Comparison of ENCODE assay signal across 8 cellular contexts in the genomic region with DNA sequence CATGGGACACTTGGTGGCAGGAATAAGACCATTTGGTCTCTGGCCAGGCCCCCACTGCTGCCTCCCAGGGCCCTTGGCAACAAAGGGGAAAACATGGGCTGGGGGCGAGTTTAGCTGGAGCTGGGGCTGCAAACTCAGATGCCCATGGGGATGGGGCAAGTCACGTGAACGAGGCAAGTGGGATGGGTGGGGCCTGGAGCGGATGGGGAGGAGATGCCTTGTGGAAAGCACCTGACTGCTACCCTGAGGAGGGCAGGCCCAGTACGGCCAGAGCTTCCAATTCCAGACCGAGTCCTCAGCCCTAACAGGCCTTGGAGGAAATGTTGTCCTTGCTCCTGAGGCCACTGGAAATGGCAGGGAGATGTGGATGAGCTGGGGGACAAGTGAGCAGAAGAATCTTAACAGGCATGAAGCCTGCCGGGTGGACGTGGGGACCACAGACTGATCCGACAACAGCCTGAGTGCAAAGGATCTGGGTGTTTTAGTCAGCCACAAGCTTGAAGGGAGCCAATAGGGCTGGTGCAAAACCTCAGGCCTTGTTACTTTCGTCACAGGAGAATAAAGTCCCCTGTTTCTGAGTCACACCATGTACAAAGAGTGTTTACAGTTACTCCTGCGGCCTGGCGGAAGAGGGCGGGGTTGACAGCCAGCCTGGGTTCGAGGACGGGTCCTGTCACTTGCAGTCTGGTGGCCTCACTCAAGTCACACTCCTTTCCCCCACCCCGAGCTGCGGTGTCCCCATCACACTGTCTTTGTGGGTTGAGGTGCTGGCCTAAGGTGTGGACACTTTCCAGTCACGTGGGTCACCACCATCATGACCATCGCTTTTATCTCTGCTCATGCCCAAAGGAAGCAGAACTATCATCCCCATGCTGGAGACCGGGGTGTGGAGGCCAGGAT. TPM values are rescaled to one million over a fixed set of nuclear protein-coding genes. Genes with fewer than 3 reads are reported as not detected.
DNase-seq lines count a peak whose midpoint lies in the region; ATAC-seq and TF ChIP-seq lines count a peak whose summit lies in the region.

No MANE protein-coding gene starts in this region.

- peak; percentile 87 for DNase-seq in activated CD4-positive, alpha-beta memory T cell treated with anti-CD3 and anti-CD28 coated beads for 36 hours
- peak; percentile 72 for DNase-seq in effector CD4-positive, alpha-beta T cell
- peak; percentile 53 for DNase-seq in stimulated activated CD8-positive, alpha-beta memory T cell treated with anti-CD3 and anti-CD28 coated beads, Interleukin-15, amount 100 ng/mL, for 1 hour (ENCODE audit: low read depth)
- DNase-seq in HT-29 (ENCODE audit: low spot score) = no peak
- no peak for DNase-seq in NCI-H187 treated with DMSO at 0.1 percent for 48 hours (lab: John Stamatoyannopoulos, UW)
- DNase-seq in DMS153 (lab: John Stamatoyannopoulos, UW) = no peak

- H3K4me1 Mint-ChIP-seq in activated CD4-positive, alpha-beta memory T cell treated with anti-CD3 and anti-CD28 coated beads for 36 hours (ENCODE audit: low read depth) = peaks cover 65% of the 10 kb centered on the region

- ATAC-seq in HG03354 (IDR thresholded peaks at IDR 0.05; ENCODE audit: poor library complexity, severe bottlenecking, unreplicated experiment) = no peak

- no peaks in the 10 kb centered on the region for H3K4me1 ChIP-seq in HEK293 (ENCODE audit: control insufficient read depth, insufficient read depth, low read length)

- H3K4me3 ChIP-seq in HEK293 (ENCODE audit: low read depth, low read length) = no peak overlapping the region

- intact Hi-C loops in activated CD4-positive, alpha-beta memory T cell treated with anti-CD3 and anti-CD28 coated beads for 36 hours (cut with micrococcal nuclease) = loop anchor here (1.0 kb wide), 1 partner anchor 14 kb away; no protein-coding TSS in a partner anchor

- no peak overlapping the region for H3K27ac ChIP-seq in HEK293 (ENCODE audit: extremely low read depth, low read depth, low read length)

- H3K36me3 Mint-ChIP-seq in activated CD4-positive, alpha-beta memory T cell treated with anti-CD3 and anti-CD28 coated beads for 36 hours = peaks cover 74% of the 10 kb centered on the region

- H3K4me3 Mint-ChIP-seq in activated CD4-positive, alpha-beta memory T cell treated with anti-CD3 and anti-CD28 coated beads for 36 hours = peak overlapping the region; percentile 53

- no peaks in the 10 kb centered on the region for H3K9me3 ChIP-seq in HEK293 (ENCODE audit: control insufficient read depth, insufficient read depth, low read depth, low read length)

- CTCF ChIA-PET in HEK293 (lab: Yijun Ruan, JAX) = interaction anchor here (0.5 to 1.4 kb wide), 2 partner anchors 13 to 1124 kb away, joined by 3 to 5 read pairs; no protein-coding TSS in a partner anchor
- CTCF ChIA-PET in activated CD4-positive, alpha-beta memory T cell treated with anti-CD3 and anti-CD28 coated beads for 36 hours (lab: Charles Lee) = interaction anchor here (0.9 to 1.8 kb wide), 10 partner anchors 9 to 189 kb away, joined by 3 to 12 read pairs (median 4); a partner anchor contains a TSS

- H3K9me3 Mint-ChIP-seq in activated CD4-positive, alpha-beta memory T cell treated with anti-CD3 and anti-CD28 coated beads for 36 hours = no peaks in the 10 kb centered on the region

- no peaks in the 10 kb centered on the region for H3K27me3 Mint-ChIP-seq in activated CD4-positive, alpha-beta memory T cell treated with anti-CD3 and anti-CD28 coated beads for 36 hours

- TF ChIP-seq CTCF in HEK293 (tag by site-specific recombination; IDR thresholded peaks at IDR 0.05) = no peak

- POLR2A ChIA-PET in HEK293 (lab: Yijun Ruan, JAX) = interaction anchor here (0.6 kb wide), 1 partner anchor 111 kb away, joined by 5 read pairs; no protein-coding TSS in a partner anchor
- POLR2A ChIA-PET in activated CD4-positive, alpha-beta memory T cell treated with anti-CD3 and anti-CD28 coated beads for 36 hours (lab: Charles Lee) = interaction anchor here (1.0 to 7.1 kb wide), 4 partner anchors 9 to 321 kb away, joined by 3 to 69 read pairs (median 4); a partner anchor contains a TSS

- peak overlapping the region; percentile 97 for H3K27ac Mint-ChIP-seq in activated CD4-positive, alpha-beta memory T cell treated with anti-CD3 and anti-CD28 coated beads for 36 hours

- no peaks in the 10 kb centered on the region; a peak in 1 of 3 replicates for H3K36me3 ChIP-seq in HEK293 (ENCODE audit: control insufficient read depth in 2 of 2, insufficient read depth in 1 of 2, low read length in 2 of 2)

TF ChIP-seq in HEK293, 187 proteins besides CTCF, POLR2A, EP300 and RAD21:
- TF ChIP-seq, protein P1, sequence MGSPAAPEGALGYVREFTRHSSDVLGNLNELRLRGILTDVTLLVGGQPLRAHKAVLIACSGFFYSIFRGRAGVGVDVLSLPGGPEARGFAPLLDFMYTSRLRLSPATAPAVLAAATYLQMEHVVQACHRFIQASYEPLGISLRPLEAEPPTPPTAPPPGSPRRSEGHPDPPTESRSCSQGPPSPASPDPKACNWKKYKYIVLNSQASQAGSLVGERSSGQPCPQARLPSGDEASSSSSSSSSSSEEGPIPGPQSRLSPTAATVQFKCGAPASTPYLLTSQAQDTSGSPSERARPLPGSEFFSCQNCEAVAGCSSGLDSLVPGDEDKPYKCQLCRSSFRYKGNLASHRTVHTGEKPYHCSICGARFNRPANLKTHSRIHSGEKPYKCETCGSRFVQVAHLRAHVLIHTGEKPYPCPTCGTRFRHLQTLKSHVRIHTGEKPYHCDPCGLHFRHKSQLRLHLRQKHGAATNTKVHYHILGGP (tag by site-specific recombination; IDR thresholded peaks at IDR 0.05) = no peak
- TF ChIP-seq ZNF2 (tag by site-specific recombination; IDR thresholded peaks at IDR 0.05) (no peak), ZNF423 (tag by site-specific recombination; IDR thresholded peaks at IDR 0.05) (no peak), ZNF221 (tag by site-specific recombination; IDR thresholded peaks at IDR 0.05; ENCODE audit: borderline replicate concordance) (no peak), WT1 (tag by site-specific recombination; IDR thresholded peaks at IDR 0.05) (no peak), SETDB1 (IDR thresholded peaks at IDR 0.05; ENCODE audit: insufficient read length, low read length) (no peak), ZNF266 (tag by site-specific recombination; IDR thresholded peaks at IDR 0.05; ENCODE audit: low read depth) (no peak), MEIS1 (CRISPR knock-in tag; IDR thresholded peaks at IDR 0.05; ENCODE audit: borderline replicate concordance) (no peak), ZIC2 (tag by site-specific recombination; IDR thresholded peaks at IDR 0.05) (0 out of 2 replicates have a peak, but pooled peaks have one; percentile 44), ZFP37 (tag by site-specific recombination; IDR thresholded peaks at IDR 0.05) (no peak), ZBTB7A (tag by site-specific recombination; IDR thresholded peaks at IDR 0.05; ENCODE audit: low read depth) (no peak), ZNF600 (tag by site-specific recombination; IDR thresholded peaks at IDR 0.05) (peak; percentile 70), ZNF521 (tag by site-specific recombination; IDR thresholded peaks at IDR 0.05) (no peak), SP7 (tag by site-specific recombination; IDR thresholded peaks at IDR 0.05) (no peak), GLIS1 (tag by site-specific recombination; IDR thresholded peaks at IDR 0.05) (peak; percentile 88), ZNF670 (tag by site-specific recombination; IDR thresholded peaks at IDR 0.05; ENCODE audit: low read depth) (no peak)
- TF ChIP-seq, protein P2, sequence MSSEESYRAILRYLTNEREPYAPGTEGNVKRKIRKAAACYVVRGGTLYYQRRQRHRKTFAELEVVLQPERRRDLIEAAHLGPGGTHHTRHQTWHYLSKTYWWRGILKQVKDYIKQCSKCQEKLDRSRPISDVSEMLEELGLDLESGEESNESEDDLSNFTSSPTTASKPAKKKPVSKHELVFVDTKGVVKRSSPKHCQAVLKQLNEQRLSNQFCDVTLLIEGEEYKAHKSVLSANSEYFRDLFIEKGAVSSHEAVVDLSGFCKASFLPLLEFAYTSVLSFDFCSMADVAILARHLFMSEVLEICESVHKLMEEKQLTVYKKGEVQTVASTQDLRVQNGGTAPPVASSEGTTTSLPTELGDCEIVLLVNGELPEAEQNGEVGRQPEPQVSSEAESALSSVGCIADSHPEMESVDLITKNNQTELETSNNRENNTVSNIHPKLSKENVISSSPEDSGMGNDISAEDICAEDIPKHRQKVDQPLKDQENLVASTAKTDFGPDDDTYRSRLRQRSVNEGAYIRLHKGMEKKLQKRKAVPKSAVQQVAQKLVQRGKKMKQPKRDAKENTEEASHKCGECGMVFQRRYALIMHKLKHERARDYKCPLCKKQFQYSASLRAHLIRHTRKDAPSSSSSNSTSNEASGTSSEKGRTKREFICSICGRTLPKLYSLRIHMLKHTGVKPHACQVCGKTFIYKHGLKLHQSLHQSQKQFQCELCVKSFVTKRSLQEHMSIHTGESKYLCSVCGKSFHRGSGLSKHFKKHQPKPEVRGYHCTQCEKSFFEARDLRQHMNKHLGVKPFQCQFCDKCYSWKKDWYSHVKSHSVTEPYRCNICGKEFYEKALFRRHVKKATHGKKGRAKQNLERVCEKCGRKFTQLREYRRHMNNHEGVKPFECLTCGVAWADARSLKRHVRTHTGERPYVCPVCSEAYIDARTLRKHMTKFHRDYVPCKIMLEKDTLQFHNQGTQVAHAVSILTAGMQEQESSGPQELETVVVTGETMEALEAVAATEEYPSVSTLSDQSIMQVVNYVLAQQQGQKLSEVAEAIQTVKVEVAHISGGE (tag by site-specific recombination; conservative IDR thresholded peaks at IDR 0.05; ENCODE audit: low read depth) = no peak
TF ChIP-seq in HEK293: peak in this region for 3.

RNA-seq across cellular contexts. Expression of a gene that starts 19.1 kb away (rescaled TPM):
- total RNA-seq in activated CD4-positive, alpha-beta memory T cell treated with anti-CD3 and anti-CD28 coated beads for 36 hours = 100 to 1,000 TPM; 153 to 155 TPM
- total RNA-seq in HT-29 (2014; rRNA removed; shearing (Covaris generic)) = 0.18 TPM in 1 of 2 replicates, not detected in the other

Comparison
In these comparisons a context has a peak if more than half of its experiments do, and no peak if none do; other contexts are left out.
1. DNase-seq: peak in activated CD4-positive, alpha-beta memory T cell treated with anti-CD3 and anti-CD28 coated beads for 36 hours (single experiment), effector CD4-positive, alpha-beta T cell (single experiment) and stimulated activated CD8-positive, alpha-beta memory T cell treated with anti-CD3 and anti-CD28 coated beads, Interleukin-15, amount 100 ng/mL, for 1 hour (single experiment); none in HT-29 (single experiment), NCI-H187 treated with DMSO at 0.1 percent for 48 hours (single experiment) and DMS153 (single experiment).
2. RNA of a gene that starts 19.1 kb away (total RNA-seq): 153 to 155 TPM in activated CD4-positive, alpha-beta memory T cell treated with anti-CD3 and anti-CD28 coated beads for 36 hours; 0.18 TPM in HT-29; every median in the first group is over 100 times any median in the second.